Comparison of ENCODE assay signal across 1 cellular context in genomic region chr3:37777835-37778234, GRCh38.
TF ChIP-seq lines count a peak whose summit lies in the region.

No MANE protein-coding gene starts in this region.

TF ChIP-seq in K562, 482 proteins besides CTCF, POLR2A, EP300 and RAD21 (continued from another document):
- TF ChIP-seq SFPQ (IDR thresholded peaks at IDR 0.05; ENCODE audit: low read depth, low read length) (no peak), TCF15 (CRISPR knock-in tag; IDR thresholded peaks at IDR 0.05) (no peak), ZNF184 (CRISPR knock-in tag; IDR thresholded peaks at IDR 0.05) (no peak), PHF20 (IDR thresholded peaks at IDR 0.05; ENCODE audit: partially characterized antibody) (no peak), E2F5 (CRISPR knock-in tag; IDR thresholded peaks at IDR 0.05) (no peak), RCOR1 (IDR thresholded peaks at IDR 0.05; ENCODE audit: borderline replicate concordance in 1 of 2, low read depth in 2 of 2, low read length in 2 of 2) (no peak), PHB (CRISPR knock-in tag; IDR thresholded peaks at IDR 0.05) (no peak), CBX3 (IDR thresholded peaks at IDR 0.05; ENCODE audit: borderline replicate concordance in 1 of 2, low read length in 2 of 2) (peak in 1 of 2 experiments; percentile 42; a peak in 1 of 3 replicates), RBM25 (IDR thresholded peaks at IDR 0.05; ENCODE audit: low read depth, low read length, severe bottlenecking) (peak; percentile 60), HDAC1 (IDR thresholded peaks at IDR 0.05) (no peak)
- TF ChIP-seq, protein P1, sequence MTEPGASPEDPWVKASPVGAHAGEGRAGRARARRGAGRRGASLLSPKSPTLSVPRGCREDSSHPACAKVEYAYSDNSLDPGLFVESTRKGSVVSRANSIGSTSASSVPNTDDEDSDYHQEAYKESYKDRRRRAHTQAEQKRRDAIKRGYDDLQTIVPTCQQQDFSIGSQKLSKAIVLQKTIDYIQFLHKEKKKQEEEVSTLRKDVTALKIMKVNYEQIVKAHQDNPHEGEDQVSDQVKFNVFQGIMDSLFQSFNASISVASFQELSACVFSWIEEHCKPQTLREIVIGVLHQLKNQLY (CRISPR knock-in tag; conservative IDR thresholded peaks at IDR 0.05): no peak
- TF ChIP-seq, protein P2, sequence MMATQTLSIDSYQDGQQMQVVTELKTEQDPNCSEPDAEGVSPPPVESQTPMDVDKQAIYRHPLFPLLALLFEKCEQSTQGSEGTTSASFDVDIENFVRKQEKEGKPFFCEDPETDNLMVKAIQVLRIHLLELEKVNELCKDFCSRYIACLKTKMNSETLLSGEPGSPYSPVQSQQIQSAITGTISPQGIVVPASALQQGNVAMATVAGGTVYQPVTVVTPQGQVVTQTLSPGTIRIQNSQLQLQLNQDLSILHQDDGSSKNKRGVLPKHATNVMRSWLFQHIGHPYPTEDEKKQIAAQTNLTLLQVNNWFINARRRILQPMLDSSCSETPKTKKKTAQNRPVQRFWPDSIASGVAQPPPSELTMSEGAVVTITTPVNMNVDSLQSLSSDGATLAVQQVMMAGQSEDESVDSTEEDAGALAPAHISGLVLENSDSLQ (IDR thresholded peaks at IDR 0.05): no peak
